ENCODE assay signal across 8 cellular contexts in the genomic region with DNA sequence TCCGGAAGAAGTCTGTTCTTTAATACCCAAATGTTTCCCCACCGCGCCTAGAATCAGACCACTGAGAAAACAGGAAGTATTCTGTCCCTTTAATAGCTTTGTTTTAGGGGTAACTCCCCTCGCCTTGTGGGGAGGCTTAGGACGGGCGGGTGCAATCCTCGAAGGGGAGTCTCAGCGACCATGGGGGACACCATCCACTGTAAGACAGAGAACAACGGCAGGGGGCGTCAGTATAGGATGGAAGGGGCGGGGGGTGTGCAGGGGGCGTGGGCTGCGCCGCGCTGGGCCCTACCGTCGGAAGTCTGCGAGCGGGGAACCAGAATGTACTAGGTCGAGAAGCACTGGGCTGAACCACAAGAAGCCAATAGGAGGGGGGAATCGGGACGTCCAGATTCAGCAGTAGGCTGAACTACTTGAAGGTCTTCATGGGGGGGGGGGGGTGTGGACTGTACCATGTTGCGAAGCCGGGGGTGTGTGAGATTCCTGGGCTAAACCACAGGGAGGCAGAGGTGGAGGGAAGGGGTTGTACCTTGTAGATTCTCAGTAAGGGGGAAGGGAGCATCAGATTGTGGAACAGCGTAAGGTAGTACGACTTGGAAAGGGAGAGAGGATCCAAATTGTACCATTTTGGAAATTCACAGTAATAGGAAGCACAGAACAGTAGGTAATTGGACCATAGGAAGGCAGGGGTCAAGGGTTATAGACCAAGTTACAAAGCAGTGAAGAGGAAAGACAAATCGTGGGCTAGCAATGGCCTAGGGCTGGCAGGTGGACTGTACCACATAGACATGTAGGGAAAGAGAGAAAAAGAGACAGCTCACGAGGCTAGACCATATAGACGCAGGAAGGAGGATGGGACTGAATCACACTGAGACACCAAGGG. TPM values are rescaled to one million over a fixed set of nuclear protein-coding genes. Genes with fewer than 3 reads are reported as not detected.
DNase-seq lines count a peak whose midpoint lies in the region; ATAC-seq and TF ChIP-seq lines count a peak whose summit lies in the region.

No MANE protein-coding gene starts in this region.

- peak overlapping the region; percentile 95 to 97 (median 97) for H3K27ac Mint-ChIP-seq in nephron

- H3K27me3 ChIP-seq in Karpas-422 (ENCODE audit: low read length) = no peaks in the 10 kb centered on the region

- H3K9ac ChIP-seq in Karpas-422 (ENCODE audit: low read length) = peak overlapping the region; percentile 69

- H3K27me3 Mint-ChIP-seq in nephron (ENCODE audit: low read depth) = no peaks in the 10 kb centered on the region

- peak overlapping the region; percentile 60 for H3K4me2 ChIP-seq in Karpas-422 (ENCODE audit: low read depth, low read length, poor library complexity, severe bottlenecking)

- H2AFZ ChIP-seq in Karpas-422 (ENCODE audit: low read length) = peak overlapping the region; percentile 91

- peak; percentile 5 for ATAC-seq in GM21717 (IDR thresholded peaks at IDR 0.05; ENCODE audit: unreplicated experiment)

- peak overlapping the region; percentile 64 for H3K4me3 ChIP-seq in Karpas-422 (ENCODE audit: low read length)
- peak overlapping the region; percentile 60 for H3K4me3 ChIP-seq in fibroblast of pulmonary artery (replicated peaks; ENCODE audit: low read depth, low read length)

- H3K9me3 Mint-ChIP-seq in nephron = no peaks in the 10 kb centered on the region

- no peaks in the 10 kb centered on the region for H3K9me3 ChIP-seq in Karpas-422 (ENCODE audit: low read length)

- H3K9me2 ChIP-seq in Karpas-422 (replicated peaks; ENCODE audit: insufficient read depth, low read length) = no peaks in the 10 kb centered on the region; the same call in 1 of the 2 replicates

- no peaks in the 10 kb centered on the region for H4K20me1 ChIP-seq in Karpas-422 (ENCODE audit: insufficient read depth, low read depth, low read length)

- peaks cover 48% of the 10 kb centered on the region for H3K4me1 ChIP-seq in Karpas-422 (ENCODE audit: low read length)

- peak overlapping the region; percentile 84 to 86 (median 86) for H3K4me3 Mint-ChIP-seq in nephron

- peak overlapping the region; percentile 89 for H3K27ac ChIP-seq in Karpas-422 (ENCODE audit: low read length)

- TF ChIP-seq CTCF in fibroblast of pulmonary artery (IDR thresholded peaks at IDR 0.05; ENCODE audit: low read length, missing control alignments) (peak; percentile 3), nephron (IDR thresholded peaks at IDR 0.05; ENCODE audit: unreplicated experiment in 3 of 3) (peak in 1 of 3 experiments; percentile 26)

- H3K79me2 ChIP-seq in Karpas-422 (ENCODE audit: low read length) = peaks cover 4% of the 10 kb centered on the region; the same call in 1 of the 2 replicates

- H3K36me3 Mint-ChIP-seq in nephron (ENCODE audit: low read depth) = peaks cover 5% of the 10 kb centered on the region

- peaks cover 28% of the 10 kb centered on the region for H3K4me1 Mint-ChIP-seq in nephron

- DNase-seq in DMS 273 treated with DMSO at 0.1 percent for 48 hours (lab: John Stamatoyannopoulos, UW) (peak; percentile 90), Karpas-422 (peak; percentile 95), RPMI7951 (ENCODE audit: low read depth) (peak; percentile 94), fibroblast of pulmonary artery (ENCODE audit: low read depth) (peak; percentile 98), superior temporal gyrus (ENCODE audit: extremely low spot score) (peak; percentile 88)
- peak; percentile 74 for DNase-seq in activated effector memory CD4-positive, alpha-beta T cell treated with Interleukin-2 at 50 U/mL for 16 hours

- no peaks in the 10 kb centered on the region for H3K36me3 ChIP-seq in Karpas-422 (ENCODE audit: insufficient read depth, low read length)

RNA-seq across cellular contexts. Expression of a gene that starts 1.0 kb away (rescaled TPM):
- total RNA-seq in Karpas-422 (2014; rRNA removed; shearing (Covaris generic); ENCODE audit: low replicate concordance) = 8.5 and 16.4 TPM in 2 replicates
- 16.6 and 17.2 TPM in 2 replicates for total RNA-seq in RPMI7951 (2014; rRNA removed; shearing (Covaris generic))

RNA-seq across cellular contexts. Expression of a gene that starts 7.8 kb away (rescaled TPM):
- total RNA-seq in Karpas-422 (2014; rRNA removed; shearing (Covaris generic); ENCODE audit: low replicate concordance) = not detected in 2 replicates
- total RNA-seq in RPMI7951 (2014; rRNA removed; shearing (Covaris generic)) = 2.1 and 3.8 TPM in 2 replicates

RNA-seq across cellular contexts. Expression of a gene that starts 18.9 kb away (rescaled TPM):
- 23.0 and 30.6 TPM in 2 replicates for total RNA-seq in Karpas-422 (2014; rRNA removed; shearing (Covaris generic); ENCODE audit: low replicate concordance)
- total RNA-seq in RPMI7951 (2014; rRNA removed; shearing (Covaris generic)) = 4.7 and 7.7 TPM in 2 replicates

RNA-seq across cellular contexts. Expression of a gene that starts 19.2 kb away (rescaled TPM):
- 3,031 and 4,148 TPM in 2 replicates for total RNA-seq in Karpas-422 (2014; rRNA removed; shearing (Covaris generic); ENCODE audit: low replicate concordance)
- total RNA-seq in RPMI7951 (2014; rRNA removed; shearing (Covaris generic)) = 2,104 and 2,291 TPM in 2 replicates

RNA-seq across cellular contexts. Expression of a gene that starts 23.3 kb away (rescaled TPM):
- 1.0 and 1.2 TPM in 2 replicates for total RNA-seq in Karpas-422 (2014; rRNA removed; shearing (Covaris generic); ENCODE audit: low replicate concordance)
- 1.6 TPM in 1 of 2 replicates, not detected in the other for total RNA-seq in RPMI7951 (2014; rRNA removed; shearing (Covaris generic))

Comparison
In these comparisons a context has a peak if more than half of its experiments do, and no peak if none do; other contexts are left out.
1. Peak in every context shown above with its lines: DNase-seq, ATAC-seq, H3K4me3 ChIP-seq and H3K27ac ChIP-seq.